ENCODE assay signal across 1 cellular context in the genomic region with DNA sequence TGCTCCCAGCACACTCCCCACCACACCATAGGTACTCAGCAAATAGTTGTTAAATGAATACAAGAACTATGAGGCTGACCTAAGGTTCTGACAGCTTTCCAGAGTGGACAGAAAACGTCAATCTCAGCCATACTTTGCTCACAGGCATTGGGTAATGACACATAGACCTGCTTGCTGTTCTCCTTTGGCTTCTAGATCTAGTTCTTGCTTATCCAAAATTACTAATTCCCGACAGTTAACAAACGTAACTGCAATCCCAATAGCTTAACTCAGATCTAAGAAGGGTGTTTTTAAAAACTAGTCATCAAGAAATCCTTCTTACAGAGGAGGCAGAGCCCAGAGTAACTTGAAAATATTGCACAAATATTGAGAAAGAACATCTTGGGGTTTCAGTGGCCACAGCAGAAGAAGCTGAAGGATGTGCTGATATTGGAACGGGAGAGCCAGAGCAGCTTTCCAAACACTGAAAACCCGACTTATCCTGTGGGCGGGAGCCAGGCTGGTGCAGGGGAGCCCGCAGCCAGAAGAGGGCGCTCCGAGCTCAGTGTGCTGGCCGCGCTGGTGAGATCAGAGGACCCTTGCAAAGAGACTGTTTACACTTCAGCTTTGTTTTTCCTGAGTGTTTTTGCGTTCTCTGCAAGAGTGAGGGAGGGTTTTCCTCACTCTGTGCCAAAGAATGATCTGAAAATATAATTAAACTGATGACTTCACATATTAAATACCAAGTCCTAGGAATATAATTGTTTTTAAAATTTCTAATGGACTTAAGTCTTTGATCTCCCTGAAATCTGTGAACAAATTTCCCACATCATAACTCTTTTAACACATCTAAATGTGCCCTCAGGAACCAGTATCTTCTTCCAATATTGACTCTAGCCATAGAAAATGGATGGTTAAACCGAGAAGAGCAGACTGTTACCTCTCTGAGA.
TF ChIP-seq lines count a peak whose summit lies in the region.

No MANE protein-coding gene starts in this region.

TF ChIP-seq in SK-N-SH, 30 proteins besides CTCF, POLR2A, EP300 and RAD21 (continued from another document):
- TF ChIP-seq, protein P1, sequence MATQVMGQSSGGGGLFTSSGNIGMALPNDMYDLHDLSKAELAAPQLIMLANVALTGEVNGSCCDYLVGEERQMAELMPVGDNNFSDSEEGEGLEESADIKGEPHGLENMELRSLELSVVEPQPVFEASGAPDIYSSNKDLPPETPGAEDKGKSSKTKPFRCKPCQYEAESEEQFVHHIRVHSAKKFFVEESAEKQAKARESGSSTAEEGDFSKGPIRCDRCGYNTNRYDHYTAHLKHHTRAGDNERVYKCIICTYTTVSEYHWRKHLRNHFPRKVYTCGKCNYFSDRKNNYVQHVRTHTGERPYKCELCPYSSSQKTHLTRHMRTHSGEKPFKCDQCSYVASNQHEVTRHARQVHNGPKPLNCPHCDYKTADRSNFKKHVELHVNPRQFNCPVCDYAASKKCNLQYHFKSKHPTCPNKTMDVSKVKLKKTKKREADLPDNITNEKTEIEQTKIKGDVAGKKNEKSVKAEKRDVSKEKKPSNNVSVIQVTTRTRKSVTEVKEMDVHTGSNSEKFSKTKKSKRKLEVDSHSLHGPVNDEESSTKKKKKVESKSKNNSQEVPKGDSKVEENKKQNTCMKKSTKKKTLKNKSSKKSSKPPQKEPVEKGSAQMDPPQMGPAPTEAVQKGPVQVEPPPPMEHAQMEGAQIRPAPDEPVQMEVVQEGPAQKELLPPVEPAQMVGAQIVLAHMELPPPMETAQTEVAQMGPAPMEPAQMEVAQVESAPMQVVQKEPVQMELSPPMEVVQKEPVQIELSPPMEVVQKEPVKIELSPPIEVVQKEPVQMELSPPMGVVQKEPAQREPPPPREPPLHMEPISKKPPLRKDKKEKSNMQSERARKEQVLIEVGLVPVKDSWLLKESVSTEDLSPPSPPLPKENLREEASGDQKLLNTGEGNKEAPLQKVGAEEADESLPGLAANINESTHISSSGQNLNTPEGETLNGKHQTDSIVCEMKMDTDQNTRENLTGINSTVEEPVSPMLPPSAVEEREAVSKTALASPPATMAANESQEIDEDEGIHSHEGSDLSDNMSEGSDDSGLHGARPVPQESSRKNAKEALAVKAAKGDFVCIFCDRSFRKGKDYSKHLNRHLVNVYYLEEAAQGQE (IDR thresholded peaks at IDR 0.05; ENCODE audit: low read depth, low read length), result no peak
